8 cellular contexts compared by ENCODE assay signal in genomic region chr12:109573029-109573913, GRCh38. TPM values are rescaled to one million over a fixed set of nuclear protein-coding genes. Genes with fewer than 3 reads are reported as not detected.
DNase-seq lines count a peak whose midpoint lies in the region; ATAC-seq and TF ChIP-seq lines count a peak whose summit lies in the region.

Gene MMAB (minus strand): TSS chr12:109573504. CDS start chr12:109573480, 24 bp downstream.
Gene MVK (plus strand): TSS chr12:109573794. CDS start chr12:109574823, 1,029 bp downstream.

- no peaks in the 10 kb centered on the region for H3K27me3 ChIP-seq in left ventricle myocardium inferior (ENCODE audit: low read depth)

- H3K4me3 ChIP-seq in left ventricle myocardium inferior, result peak within 1 kb of the TSS; percentile 84

- H3K36me3 Mint-ChIP-seq in T-helper 17 cell (ENCODE audit: low read depth), result peaks cover 2% of the 10 kb centered on the region
- peaks cover 4% of the 10 kb centered on the region for H3K36me3 Mint-ChIP-seq in progenitor cell of endocrine pancreas (ENCODE audit: insufficient read depth)

- H3K36me3 ChIP-seq in left ventricle myocardium inferior, result peaks cover 42% of the 10 kb centered on the region

- intact Hi-C loops in left ventricle myocardium inferior (cut with micrococcal nuclease), result no loop called here

- H3K27me3 Mint-ChIP-seq in T-helper 17 cell, result no peaks in the 10 kb centered on the region
- H3K27me3 Mint-ChIP-seq in progenitor cell of endocrine pancreas, result no peaks in the 10 kb centered on the region

- peak within 1 kb of the TSS; percentile 96 for H3K27ac Mint-ChIP-seq in T-helper 17 cell
- H3K27ac Mint-ChIP-seq in progenitor cell of endocrine pancreas, result peak within 1 kb of the TSS; percentile 97

- H3K9me3 ChIP-seq in T-helper 17 cell (ENCODE audit: control insufficient read depth, low read length, poor library complexity, severe bottlenecking), result no peaks in the 10 kb centered on the region
- no peaks in the 10 kb centered on the region for H3K9me3 ChIP-seq in left ventricle myocardium inferior (replicated peaks)

- DNase-seq in NCI-H1694 treated with DMSO at 0.1 percent for 48 hours (lab: John Stamatoyannopoulos, UW) (peak; percentile 97), T-helper 17 cell (peak; percentile 90 to 97 (median 95)), amygdala (lab: John Stamatoyannopoulos, UW) (peak; percentile 86 to 99 (median 98)), left ventricle myocardium inferior (peak; percentile 98), progenitor cell of endocrine pancreas (ENCODE audit: low spot score, unreplicated experiment) (peak; percentile 97), ureter (ENCODE audit: low spot score) (peak; percentile 100)

- H3K4me1 Mint-ChIP-seq in T-helper 17 cell (peaks cover 22% of the 10 kb centered on the region), progenitor cell of endocrine pancreas (ENCODE audit: low read depth) (peaks cover 18% of the 10 kb centered on the region)

- peaks cover 44% of the 10 kb centered on the region for H3K4me1 ChIP-seq in left ventricle myocardium inferior

- peak; percentile 93 for ATAC-seq in HG02885 (IDR thresholded peaks at IDR 0.05; ENCODE audit: poor library complexity, unreplicated experiment)
- peak; percentile 94 for ATAC-seq in T-helper 17 cell

- TF ChIP-seq CTCF in left ventricle myocardium inferior (IDR thresholded peaks at IDR 0.05; ENCODE audit: borderline replicate concordance) (no peak), progenitor cell of endocrine pancreas (IDR thresholded peaks at IDR 0.05; ENCODE audit: unreplicated experiment) (no peak)

- H3K4me3 Mint-ChIP-seq in T-helper 17 cell (peak within 1 kb of the TSS; percentile 95), progenitor cell of endocrine pancreas (ENCODE audit: low read depth) (peak within 1 kb of the TSS; percentile 88)

- peak within 1 kb of the TSS; percentile 90 for H3K27ac ChIP-seq in left ventricle myocardium inferior (replicated peaks)

- H3K9me3 Mint-ChIP-seq in progenitor cell of endocrine pancreas (ENCODE audit: low read depth), result no peaks in the 10 kb centered on the region

- peak; percentile 84 for TF ChIP-seq POLR2A in GM15510 (IDR thresholded peaks at IDR 0.05; ENCODE audit: borderline replicate concordance, extremely low read depth, insufficient read length)

RNA-seq across cellular contexts. Expression of gene MMAB, which starts in this region (rescaled TPM):
- total RNA-seq in T-helper 17 cell (10 to 100 TPM in 1 of 2 donors, 1 to 10 TPM in 1; 8.0 to 12.1 TPM), left ventricle myocardium inferior (55.4 TPM), progenitor cell of endocrine pancreas (35.3 and 39.3 TPM in 2 replicates), ureter (65.8 TPM)

RNA-seq across cellular contexts. Expression of gene MVK, which starts in this region (rescaled TPM):
- total RNA-seq in T-helper 17 cell (10 to 100 TPM; 10.8 to 14.8 TPM), left ventricle myocardium inferior (8.4 TPM), progenitor cell of endocrine pancreas (28.1 and 33.3 TPM in 2 replicates), ureter (44.0 TPM)

Comparison
In these comparisons a context has a peak if more than half of its experiments do, and no peak if none do; other contexts are left out.
1. Peak in every context shown above with its lines: DNase-seq, ATAC-seq, H3K4me3 ChIP-seq and H3K27ac ChIP-seq.